Comparison of ENCODE assay signal across 21 cellular contexts in the genomic region with DNA sequence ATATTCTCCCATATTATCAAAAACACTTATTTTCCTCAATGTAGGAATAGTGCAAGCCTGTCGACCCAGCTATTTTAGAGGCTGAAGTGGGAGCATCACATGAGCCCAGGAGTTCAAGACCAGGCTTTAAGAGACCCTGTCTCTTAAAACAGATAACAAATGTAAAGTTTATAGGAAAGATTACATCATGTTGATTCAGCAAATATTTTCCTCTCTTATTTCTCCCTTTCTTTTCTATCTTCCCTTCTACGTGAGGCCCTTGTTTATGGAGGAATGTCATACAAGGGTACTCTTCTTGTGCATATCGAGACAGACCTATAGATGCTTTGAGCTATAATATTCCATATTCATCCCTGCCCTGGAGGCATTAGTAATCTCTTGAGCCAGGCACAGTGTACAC. TPM values are rescaled to one million over a fixed set of nuclear protein-coding genes. Genes with fewer than 3 reads are reported as not detected.
DNase-seq lines count a peak whose midpoint lies in the region; ATAC-seq and TF ChIP-seq lines count a peak whose summit lies in the region.
"Had no signal": no experiment of that assay in that cellular context is flagged by ENCODE, and none has a peak within 500 bp of the region (broad histone marks: within the 10 kb centered on the region; RNA-seq: fewer than 3 reads in every experiment).

No MANE protein-coding gene starts in this region.

- H3K27ac ChIP-seq in H9 (ENCODE audit: insufficient read length, low read depth, low read length) (no peak overlapping the region), SK-N-MC (peak overlapping the region; percentile 64)
- H3K27ac ChIP-seq: GM23248, HL-60 had no signal

- H4K8ac ChIP-seq in H9 (replicated peaks; ENCODE audit: insufficient read length, low read depth, low read length), result no peak overlapping the region

- H3K9ac ChIP-seq in H9 (ENCODE audit: extremely low read depth, insufficient read length, low read length), result no peak overlapping the region
- H3K9ac ChIP-seq in SK-N-MC (ENCODE audit: insufficient read length), result peak overlapping the region; percentile 35
- H3K9ac ChIP-seq: GM23248 had no signal

- no peaks in the 10 kb centered on the region for H3K9me3 Mint-ChIP-seq in H9
- H3K9me3 Mint-ChIP-seq: CD4-positive, CD25-positive, alpha-beta regulatory T cell; CD8-positive, alpha-beta memory T cell; IgD-negative memory B cell had no signal

- WGBS in H9 (ENCODE audit: extremely low coverage, insufficient read length, low lambda C conversion rate), result no CpG with 5 or more reads among the region's 3 CpGs

- H3K9me3 ChIP-seq in H9 (ENCODE audit: control insufficient read depth, low read depth, low read length) (no peaks in the 10 kb centered on the region), SK-N-MC (ENCODE audit: low read depth, low read length) (no peaks in the 10 kb centered on the region)
- H3K9me3 ChIP-seq: BE2C had no signal

- no peak overlapping the region for H4K5ac ChIP-seq in H9 (ENCODE audit: insufficient read length, low read depth, low read length)

- no peak overlapping the region for H3K23ac ChIP-seq in H9 (ENCODE audit: insufficient read length, low read depth, low read length)

- H3T11ph ChIP-seq in H9 (ENCODE audit: low read length), result no peak overlapping the region

- no peak overlapping the region for H3K27ac Mint-ChIP-seq in H9
- H3K27ac Mint-ChIP-seq: CD8-positive, alpha-beta memory T cell; IgD-negative memory B cell had no signal

- H2AFZ ChIP-seq in H9 (ENCODE audit: low read length), result no peak overlapping the region
- H2AFZ ChIP-seq: GM23248 had no signal

- H2BK120ac ChIP-seq in H9 (ENCODE audit: low read depth, low read length, poor library complexity, severe bottlenecking), result no peak overlapping the region

- H3K36me3 ChIP-seq in SK-N-MC (ENCODE audit: insufficient read depth, low read length), result no peaks in the 10 kb centered on the region
- H3K36me3 ChIP-seq: BE2C had no signal

- H3K4me3 Mint-ChIP-seq in H9, result no peak overlapping the region
- H3K4me3 Mint-ChIP-seq: CD4-positive, CD25-positive, alpha-beta regulatory T cell; CD8-positive, alpha-beta memory T cell; IgD-negative memory B cell had no signal

- H4K91ac ChIP-seq in H9 (ENCODE audit: insufficient read length, low read depth, low read length), result no peak overlapping the region

- no peak overlapping the region for H2BK20ac ChIP-seq in H9 (ENCODE audit: low read depth, low read length, poor library complexity, severe bottlenecking)

- H3K4ac ChIP-seq in H9 (ENCODE audit: low read depth, low read length), result no peak overlapping the region

- H4K20me1 ChIP-seq in H9 (ENCODE audit: control insufficient read depth, insufficient read depth, insufficient read length), result no peaks in the 10 kb centered on the region

- no peak overlapping the region for H2AK5ac ChIP-seq in H9 (ENCODE audit: insufficient read length, low read length)

- H3K79me1 ChIP-seq in H9 (ENCODE audit: insufficient read depth, low read depth, low read length, poor library complexity, severe bottlenecking), result no peaks in the 10 kb centered on the region

- H2BK5ac ChIP-seq in H9 (ENCODE audit: insufficient read length, low read length), result no peak overlapping the region

- H3K79me2 ChIP-seq in H9 (ENCODE audit: insufficient read depth, low read length), result no peaks in the 10 kb centered on the region

- H3K27me3 ChIP-seq in H9 (ENCODE audit: insufficient read depth, low read length), result no peaks in the 10 kb centered on the region
- H3K27me3 ChIP-seq: BE2C had no signal

- DNase-seq in H9 (no peak), SK-N-MC (ENCODE audit: low read depth, low spot score) (no peak), fibroblast of villous mesenchyme (ENCODE audit: low read depth) (peak; percentile 4), NCI-H2107 treated with DMSO at 0.1 percent for 48 hours (lab: John Stamatoyannopoulos, UW; ENCODE audit: unreplicated experiment) (no peak)
- DNase-seq: ACHN; BE2C; C1 segment of cervical spinal cord; CD4-positive, CD25-positive, alpha-beta regulatory T cell; CD8-positive, alpha-beta memory T cell; COR-L47; DMS 273 treated with DMSO at 0.1 percent for 48 hours; DMS53; DND-41; EL; GM23248; H7; KG1 had no signal

- no peaks in the 10 kb centered on the region for H3K4me1 ChIP-seq in H9 (ENCODE audit: insufficient read depth, low read length)
- H3K4me1 ChIP-seq: BE2C had no signal

- H3K36me3 Mint-ChIP-seq in H9 (ENCODE audit: insufficient read depth in 1 of 3, low read depth in 3 of 3), result peaks cover 0 to 18% (median 17%) of the 10 kb centered on the region in 3 experiments; a peak in 4 of 7 replicates

- peak overlapping the region; percentile 52 for H3K4me3 ChIP-seq in SK-N-MC
- H3K4me3 ChIP-seq in fibroblast of villous mesenchyme (ENCODE audit: low read depth, low read length), result no peak overlapping the region
- H3K4me3 ChIP-seq: GM23248 had no signal

- no peaks in the 10 kb centered on the region for H3K23me2 ChIP-seq in H9 (ENCODE audit: insufficient read length, low read depth, low read length, poor library complexity, severe bottlenecking)

- no peak overlapping the region for H3K14ac ChIP-seq in H9 (ENCODE audit: insufficient read depth, low read length)

- no peaks in the 10 kb centered on the region for H3K27me3 Mint-ChIP-seq in H9 (ENCODE audit: low read depth)
- H3K27me3 Mint-ChIP-seq: CD4-positive, CD25-positive, alpha-beta regulatory T cell; CD8-positive, alpha-beta memory T cell; IgD-negative memory B cell had no signal

- H3K4me1 Mint-ChIP-seq in H9, result peaks cover 31 to 33% of the 10 kb centered on the region in 2 experiments
- H3K4me1 Mint-ChIP-seq: CD4-positive, CD25-positive, alpha-beta regulatory T cell; CD8-positive, alpha-beta memory T cell had no signal

- H2BK15ac ChIP-seq in H9 (ENCODE audit: low read depth, low read length), result no peak overlapping the region

- ATAC-seq in HG03571 (IDR thresholded peaks at IDR 0.05; ENCODE audit: unreplicated experiment), result no peak
- ATAC-seq in GM19463 (IDR thresholded peaks at IDR 0.05; ENCODE audit: unreplicated experiment), result no peak

- no peak overlapping the region for H3K56ac ChIP-seq in H9 (ENCODE audit: insufficient read length, low read depth, low read length)

- TF ChIP-seq CTCF in H9 (conservative IDR thresholded peaks at IDR 0.05) (no peak), fibroblast of villous mesenchyme (IDR thresholded peaks at IDR 0.05; ENCODE audit: insufficient read depth, low read depth, low read length) (no peak)

- H3K18ac ChIP-seq in H9 (ENCODE audit: insufficient read length, low read depth, low read length), result no peak overlapping the region

- no peak overlapping the region for H2BK12ac ChIP-seq in H9 (ENCODE audit: insufficient read length, low read depth, low read length)

- peak overlapping the region; percentile 21 for H3K4me2 ChIP-seq in H9 (ENCODE audit: insufficient read depth, insufficient read length, low read length)

RNA-seq across cellular contexts. Expression of a gene that starts 36.5 kb away (rescaled TPM):
- total RNA-seq in H9 (2021) (53.9 and 54.3 TPM in 2 replicates), fibroblast of villous mesenchyme (4.7 and 8.1 TPM in 2 replicates)
